39 cellular contexts compared by ENCODE assay signal in the genomic region with DNA sequence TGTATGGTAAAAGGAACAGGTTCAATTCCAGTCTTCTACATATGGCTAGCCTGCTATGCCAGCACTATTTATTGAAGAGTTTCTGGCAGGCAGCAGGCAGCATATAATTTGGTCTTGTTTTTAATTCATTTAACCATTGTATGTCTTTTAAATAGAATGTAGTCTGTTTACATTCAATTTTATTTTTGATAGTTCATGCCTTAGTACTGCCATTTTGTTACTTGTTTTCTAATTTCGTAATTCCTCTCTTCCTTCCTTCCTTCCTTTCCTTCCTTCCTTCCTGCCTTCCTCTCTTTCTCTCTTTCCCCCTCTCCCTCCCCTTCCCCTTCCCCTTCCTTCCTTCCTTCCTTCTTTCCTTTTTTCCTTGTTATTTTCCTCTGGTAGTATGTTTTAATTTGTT. TPM values are rescaled to one million over a fixed set of nuclear protein-coding genes. Genes with fewer than 3 reads are reported as not detected.
"Had no signal": no experiment of that assay in that cellular context is flagged by ENCODE, and none has a peak within 500 bp of the region (broad histone marks: within the 10 kb centered on the region; RNA-seq: fewer than 3 reads in every experiment).

No MANE protein-coding gene starts in this region.

- H3K4me1 ChIP-seq: adrenal gland, ascending aorta, body of pancreas, breast epithelium had no signal

- DNase-seq: activated effector memory CD4-positive, alpha-beta T cell treated with anti-CD3 and anti-CD28 coated beads, Interleukin-2, amount 50 U/mL, for 16 hours; activated effector memory CD4-positive, alpha-beta T cell treated with Interleukin-2 at 50 U/mL for 16 hours; activated gamma-delta T cell; activated gamma-delta T cell treated with Interleukin-2 at 50 U/mL for 16 hours; activated naive CD4-positive, alpha-beta T cell; activated naive CD4-positive, alpha-beta T cell treated with anti-CD3 and anti-CD28 coated beads for 36 hours; activated naive CD4-positive, alpha-beta T cell treated with anti-CD3 and anti-CD28 coated beads, Interleukin-2, amount 10 ng/mL, durations not matched to agents 7 days and 5 days; activated naive CD4-positive, alpha-beta T cell treated with anti-CD3 and anti-CD28 coated beads, Interleukin-2, amount 50 U/mL, for 16 hours; activated naive CD4-positive, alpha-beta T cell treated with Interleukin-2 at 50 U/mL for 16 hours; activated naive CD8-positive, alpha-beta T cell treated with anti-CD3 and anti-CD28 coated beads for 36 hours; activated naive CD8-positive, alpha-beta T cell treated with anti-CD3 and anti-CD28 coated beads, Interleukin-2, amount 10 ng/mL, durations not matched to agents 7 days and 5 days; activated naive CD8-positive, alpha-beta T cell treated with anti-CD3 and anti-CD28 coated beads, Interleukin-2, amount 50 U/mL, for 24 hours; activated T-cell treated with anti-CD3 and anti-CD28 coated beads, Interleukin-2, amount 50 U/mL, for 1 hour; activated T-cell treated with anti-CD3 and anti-CD28 coated beads, Interleukin-2, amount 50 U/mL, for 24 hours; activated T-cell treated with anti-CD3 and anti-CD28 coated beads, Interleukin-2, amount 50 U/mL, for 4 hours; activated T-cell treated with anti-CD3 and anti-CD28 coated beads, Interleukin-2, amount 50 U/mL, for 48 hours; activated T-cell treated with anti-CD3 and anti-CD28 coated beads, Interleukin-2, amount 50 U/mL, for 72 hours; adrenal gland; amniotic stem cell; amygdala; anterior cingulate cortex; aorta; body of pancreas; brain microvascular endothelial cell; caudate nucleus; cerebellar nuclear complex had no signal

- H3K27me3 ChIP-seq: adrenal gland, ascending aorta, body of pancreas, brain microvascular endothelial cell, breast epithelium, cardiac muscle cell had no signal

- FAIRE-seq: astrocyte, bronchial epithelial cell had no signal

- H3K36me3 ChIP-seq: adrenal gland, ascending aorta, brain microvascular endothelial cell, breast epithelium, cardiac muscle cell had no signal

- H3K9me3 ChIP-seq: adrenal gland, ascending aorta, body of pancreas had no signal

- H3K27ac ChIP-seq: adrenal gland, ascending aorta, body of pancreas, brain microvascular endothelial cell, breast epithelium, cardiac muscle cell had no signal

- ATAC-seq: activated naive CD4-positive, alpha-beta T cell treated with anti-CD3 and anti-CD28 coated beads, Interleukin-2, amount 50 U/mL, for 72 hours; activated naive CD8-positive, alpha-beta T cell treated with anti-CD3 and anti-CD28 coated beads, Interleukin-2, amount 50 U/mL, for 24 hours; activated T-cell treated with anti-CD3 and anti-CD28 coated beads, Interleukin-2, amount 50 U/mL, for 4 hours; activated T-cell treated with anti-CD3 and anti-CD28 coated beads, Interleukin-2, amount 50 U/mL, for 72 hours; activated T-helper 17 cell treated with anti-CD3 and anti-CD28 coated beads, Interleukin-2, amount 50 U/mL, for 72 hours; body of pancreas had no signal

- H3K4me3 ChIP-seq: adrenal gland, ascending aorta, body of pancreas, breast epithelium, cardiac muscle cell had no signal

RNA-seq across cellular contexts. Expression of a gene that starts 17.6 kb away (rescaled TPM):
- total RNA-seq: activated naive CD4-positive, alpha-beta T cell treated with anti-CD3 and anti-CD28 coated beads for 36 hours; activated naive CD4-positive, alpha-beta T cell treated with anti-CD3 and anti-CD28 coated beads, Interleukin-2, amount 50 U/mL, for 72 hours; activated naive CD8-positive, alpha-beta T cell treated with anti-CD3 and anti-CD28 coated beads for 36 hours; activated naive CD8-positive, alpha-beta T cell treated with anti-CD3 and anti-CD28 coated beads, Interleukin-2, amount 10 ng/mL, durations not matched to agents 7 days and 5 days; activated T-cell treated with anti-CD3 and anti-CD28 coated beads, Interleukin-2, amount 50 U/mL, for 4 hours; activated T-cell treated with anti-CD3 and anti-CD28 coated beads, Interleukin-2, amount 50 U/mL, for 72 hours; activated T-helper 1 cell treated with anti-CD3 and anti-CD28 coated beads, Interleukin-12 subunit alpha, Interleukin-12 subunit beta, Interleukin-2, Interleukin-4 antibody, amounts not matched to agents 30 ng/mL and 10 ng/mL and 1 ng/mL, durations not matched to agents 14 hours and 24 hours and 36 hours; activated T-helper 17 cell treated with anti-CD3 and anti-CD28 coated beads, Interleukin-2, amount 50 U/mL, for 72 hours; activated T-helper 2 cell treated with anti-CD3 and anti-CD28 coated beads, Interferon-gamma antibody, Interleukin-2, Interleukin-4, amounts not matched to agents 10 μg/mL and 5 μg/mL and 100 μg/mL, durations not matched to agents 14 hours and 24 hours and 36 hours; adrenal gland; aorta; ascending aorta; astrocyte; body of pancreas; breast epithelium; bronchial epithelial cell; cardiac muscle cell; cardiac septum; chondrocyte had no signal
- polyA plus RNA-seq: adipose tissue, adrenal gland, aorta, cardiac muscle cell had no signal

RNA-seq across cellular contexts. Expression of a gene that starts 45.2 kb away (rescaled TPM):
- total RNA-seq: activated naive CD4-positive, alpha-beta T cell treated with anti-CD3 and anti-CD28 coated beads for 36 hours; activated naive CD4-positive, alpha-beta T cell treated with anti-CD3 and anti-CD28 coated beads, Interleukin-2, amount 50 U/mL, for 72 hours; activated naive CD8-positive, alpha-beta T cell treated with anti-CD3 and anti-CD28 coated beads for 36 hours; activated naive CD8-positive, alpha-beta T cell treated with anti-CD3 and anti-CD28 coated beads, Interleukin-2, amount 10 ng/mL, durations not matched to agents 7 days and 5 days; activated T-cell treated with anti-CD3 and anti-CD28 coated beads, Interleukin-2, amount 50 U/mL, for 4 hours; activated T-cell treated with anti-CD3 and anti-CD28 coated beads, Interleukin-2, amount 50 U/mL, for 72 hours; activated T-helper 1 cell treated with anti-CD3 and anti-CD28 coated beads, Interleukin-12 subunit alpha, Interleukin-12 subunit beta, Interleukin-2, Interleukin-4 antibody, amounts not matched to agents 30 ng/mL and 10 ng/mL and 1 ng/mL, durations not matched to agents 14 hours and 24 hours and 36 hours; activated T-helper 17 cell treated with anti-CD3 and anti-CD28 coated beads, Interleukin-2, amount 50 U/mL, for 72 hours; activated T-helper 2 cell treated with anti-CD3 and anti-CD28 coated beads, Interferon-gamma antibody, Interleukin-2, Interleukin-4, amounts not matched to agents 10 μg/mL and 5 μg/mL and 100 μg/mL, durations not matched to agents 14 hours and 24 hours and 36 hours; adrenal gland; aorta; ascending aorta; astrocyte; body of pancreas; bronchial epithelial cell; cardiac muscle cell; cardiac septum; cerebellum; chondrocyte had no signal
- polyA plus RNA-seq: adipose tissue, adrenal gland, cardiac muscle cell had no signal

RNA-seq across cellular contexts. Expression of a gene that starts 53.8 kb away (rescaled TPM):
- total RNA-seq: activated naive CD4-positive, alpha-beta T cell treated with anti-CD3 and anti-CD28 coated beads for 36 hours; activated naive CD4-positive, alpha-beta T cell treated with anti-CD3 and anti-CD28 coated beads, Interleukin-2, amount 50 U/mL, for 72 hours; activated naive CD8-positive, alpha-beta T cell treated with anti-CD3 and anti-CD28 coated beads for 36 hours; activated naive CD8-positive, alpha-beta T cell treated with anti-CD3 and anti-CD28 coated beads, Interleukin-2, amount 10 ng/mL, durations not matched to agents 7 days and 5 days; activated T-cell treated with anti-CD3 and anti-CD28 coated beads, Interleukin-2, amount 50 U/mL, for 4 hours; activated T-cell treated with anti-CD3 and anti-CD28 coated beads, Interleukin-2, amount 50 U/mL, for 72 hours; activated T-helper 1 cell treated with anti-CD3 and anti-CD28 coated beads, Interleukin-12 subunit alpha, Interleukin-12 subunit beta, Interleukin-2, Interleukin-4 antibody, amounts not matched to agents 30 ng/mL and 10 ng/mL and 1 ng/mL, durations not matched to agents 14 hours and 24 hours and 36 hours; activated T-helper 17 cell treated with anti-CD3 and anti-CD28 coated beads, Interleukin-2, amount 50 U/mL, for 72 hours; activated T-helper 2 cell treated with anti-CD3 and anti-CD28 coated beads, Interferon-gamma antibody, Interleukin-2, Interleukin-4, amounts not matched to agents 10 μg/mL and 5 μg/mL and 100 μg/mL, durations not matched to agents 14 hours and 24 hours and 36 hours; adrenal gland; aorta; ascending aorta; astrocyte; body of pancreas; breast epithelium; bronchial epithelial cell; cardiac muscle cell; cardiac septum; cerebellum; chondrocyte had no signal
- polyA plus RNA-seq: adipose tissue, adrenal gland, aorta, cardiac muscle cell had no signal
